ENCODE assay signal across 1 cellular context in genomic region chr2:241007111-241007510, GRCh38.
TF ChIP-seq lines count a peak whose summit lies in the region.

No MANE protein-coding gene starts in this region.

TF ChIP-seq in HepG2, 621 proteins besides CTCF, POLR2A, EP300 and RAD21:
- TF ChIP-seq ATAD3A (CRISPR knock-in tag; IDR thresholded peaks at IDR 0.05) (no peak), PCBP1 (IDR thresholded peaks at IDR 0.05; ENCODE audit: borderline replicate concordance, low read depth, low read length) (no peak), PLRG1 (conservative IDR thresholded peaks at IDR 0.05) (no peak), ZNF205 (CRISPR knock-in tag; IDR thresholded peaks at IDR 0.05) (no peak), ZNF713 (CRISPR knock-in tag; IDR thresholded peaks at IDR 0.05) (no peak), FOXK1 (CRISPR knock-in tag; IDR thresholded peaks at IDR 0.05; ENCODE audit: borderline replicate concordance, low read depth) (no peak), ZNF24 (IDR thresholded peaks at IDR 0.05) (no peak), GZF1 (CRISPR knock-in tag; IDR thresholded peaks at IDR 0.05) (no peak), SMYD3 (CRISPR knock-in tag; IDR thresholded peaks at IDR 0.05) (no peak), MIER3 (CRISPR knock-in tag; IDR thresholded peaks at IDR 0.05; ENCODE audit: borderline replicate concordance) (no peak), BRD4 (CRISPR knock-in tag; IDR thresholded peaks at IDR 0.05) (no peak), CENPT (CRISPR knock-in tag; IDR thresholded peaks at IDR 0.05; ENCODE audit: low read depth) (no peak), TOE1 (CRISPR knock-in tag; IDR thresholded peaks at IDR 0.05) (no peak), NPAS2 (CRISPR knock-in tag; IDR thresholded peaks at IDR 0.05; ENCODE audit: borderline replicate concordance) (no peak), ZNF776 (CRISPR knock-in tag; IDR thresholded peaks at IDR 0.05) (no peak)
- TF ChIP-seq, protein P1, sequence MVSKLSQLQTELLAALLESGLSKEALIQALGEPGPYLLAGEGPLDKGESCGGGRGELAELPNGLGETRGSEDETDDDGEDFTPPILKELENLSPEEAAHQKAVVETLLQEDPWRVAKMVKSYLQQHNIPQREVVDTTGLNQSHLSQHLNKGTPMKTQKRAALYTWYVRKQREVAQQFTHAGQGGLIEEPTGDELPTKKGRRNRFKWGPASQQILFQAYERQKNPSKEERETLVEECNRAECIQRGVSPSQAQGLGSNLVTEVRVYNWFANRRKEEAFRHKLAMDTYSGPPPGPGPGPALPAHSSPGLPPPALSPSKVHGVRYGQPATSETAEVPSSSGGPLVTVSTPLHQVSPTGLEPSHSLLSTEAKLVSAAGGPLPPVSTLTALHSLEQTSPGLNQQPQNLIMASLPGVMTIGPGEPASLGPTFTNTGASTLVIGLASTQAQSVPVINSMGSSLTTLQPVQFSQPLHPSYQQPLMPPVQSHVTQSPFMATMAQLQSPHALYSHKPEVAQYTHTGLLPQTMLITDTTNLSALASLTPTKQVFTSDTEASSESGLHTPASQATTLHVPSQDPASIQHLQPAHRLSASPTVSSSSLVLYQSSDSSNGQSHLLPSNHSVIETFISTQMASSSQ (IDR thresholded peaks at IDR 0.05; ENCODE audit: low read depth): no peak
- TF ChIP-seq, protein P1 (CRISPR knock-in tag; IDR thresholded peaks at IDR 0.05; ENCODE audit: borderline replicate concordance): no peak
- TF ChIP-seq, protein P2, sequence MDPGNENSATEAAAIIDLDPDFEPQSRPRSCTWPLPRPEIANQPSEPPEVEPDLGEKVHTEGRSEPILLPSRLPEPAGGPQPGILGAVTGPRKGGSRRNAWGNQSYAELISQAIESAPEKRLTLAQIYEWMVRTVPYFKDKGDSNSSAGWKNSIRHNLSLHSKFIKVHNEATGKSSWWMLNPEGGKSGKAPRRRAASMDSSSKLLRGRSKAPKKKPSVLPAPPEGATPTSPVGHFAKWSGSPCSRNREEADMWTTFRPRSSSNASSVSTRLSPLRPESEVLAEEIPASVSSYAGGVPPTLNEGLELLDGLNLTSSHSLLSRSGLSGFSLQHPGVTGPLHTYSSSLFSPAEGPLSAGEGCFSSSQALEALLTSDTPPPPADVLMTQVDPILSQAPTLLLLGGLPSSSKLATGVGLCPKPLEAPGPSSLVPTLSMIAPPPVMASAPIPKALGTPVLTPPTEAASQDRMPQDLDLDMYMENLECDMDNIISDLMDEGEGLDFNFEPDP (CRISPR knock-in tag; conservative IDR thresholded peaks at IDR 0.05): no peak
